In genomic region chr2:88006912-88007439, GRCh38 we compare ENCODE assay signal across 19 cellular contexts. TPM values are rescaled to one million over a fixed set of nuclear protein-coding genes. Genes with fewer than 3 reads are reported as not detected.
A peak's percentile ranks its signal among the peaks of the same experiment; 100 is the strongest.
DNase-seq lines count a peak whose midpoint lies in the region; ATAC-seq and TF ChIP-seq lines count a peak whose summit lies in the region.
"Had no signal": no experiment of that assay in that cellular context is flagged by ENCODE, and none has a peak within 500 bp of the region (broad histone marks: within the 10 kb centered on the region; RNA-seq: fewer than 3 reads in every experiment).

No MANE protein-coding gene starts in this region.

- H3K27ac ChIP-seq in trophoblast cell (ENCODE audit: low read depth, low read length) = no peak overlapping the region
- no peak overlapping the region for H3K27ac ChIP-seq in heart left ventricle

- H3K27me3 ChIP-seq in H7 (ENCODE audit: control insufficient read depth, insufficient read depth, low read length) (no peaks in the 10 kb centered on the region; the same call in 1 of the 2 replicates), trophoblast cell (ENCODE audit: insufficient read depth, low read length) (no peaks in the 10 kb centered on the region), heart left ventricle (peaks cover 0 to 14% (median 0%) of the 10 kb centered on the region in 9 donors)

- no peak overlapping the region for H3K9ac ChIP-seq in trophoblast cell (ENCODE audit: low read length)

- H3K18ac ChIP-seq in trophoblast cell (ENCODE audit: low read length) = no peak overlapping the region

- no peak overlapping the region for H3K23ac ChIP-seq in trophoblast cell (ENCODE audit: low read length)

- intact Hi-C loops in heart left ventricle (cut with DNase I) = no loop called here

- no peaks in the 10 kb centered on the region for H3K79me1 ChIP-seq in trophoblast cell (ENCODE audit: low read length)

- DNase-seq in H7 (peak; percentile 78), WTC11 (ENCODE audit: low spot score) (peak; percentile 65), islet precursor cell (peak; percentile 66), trophoblast cell (peak; percentile 31 to 52), heart left ventricle (no peak), NCI-H2171 (lab: John Stamatoyannopoulos, UW) (no peak), H4 (ENCODE audit: low spot score) (no peak)
- DNase-seq: CD4-positive, CD25-positive, alpha-beta regulatory T cell; EL; HCEC 1CT; KG1; NCI-H1092 treated with DMSO at 0.1 percent for 48 hours; NCI-H2029 treated with DMSO at 0.1 percent for 48 hours; NCI-H2171 treated with DMSO at 0.1 percent for 48 hours; NCI-H524 treated with DMSO at 0.1 percent for 48 hours; Right ventricle myocardium superior had no signal

- no peak overlapping the region for H3K4me2 ChIP-seq in trophoblast cell (ENCODE audit: low read length)

- H3K4me1 ChIP-seq in trophoblast cell (ENCODE audit: control insufficient read depth in 1 of 2, insufficient read depth in 2 of 2, low read length in 2 of 2) (peaks cover 0 to 2% of the 10 kb centered on the region in 2 experiments), heart left ventricle (peaks cover 0 to under 1% (median 0%) of the 10 kb centered on the region in 12 donors)

- no peak overlapping the region for H2BK12ac ChIP-seq in trophoblast cell (ENCODE audit: low read length)

- H3K36me3 ChIP-seq in H7 (replicated peaks; ENCODE audit: control insufficient read depth, insufficient read depth, low read length) (no peaks in the 10 kb centered on the region), trophoblast cell (ENCODE audit: control insufficient read depth in 1 of 2, insufficient read depth in 2 of 2, low read length in 2 of 2) (no peaks in the 10 kb centered on the region), heart left ventricle (no peaks in the 10 kb centered on the region)

- H3K4me3 ChIP-seq in H7 (ENCODE audit: insufficient read depth, low read depth, low read length) (no peak overlapping the region), trophoblast cell (ENCODE audit: low read depth, low read length) (no peak overlapping the region), heart left ventricle (no peak overlapping the region)

- H3K79me2 ChIP-seq in trophoblast cell (ENCODE audit: control insufficient read depth, insufficient read depth, low read length, poor library complexity) = no peaks in the 10 kb centered on the region

- H3K14ac ChIP-seq in trophoblast cell (ENCODE audit: low read length) = no peak overlapping the region

- no peak overlapping the region for H3K4me3 Mint-ChIP-seq in WTC11
- H3K4me3 Mint-ChIP-seq: CD4-positive, CD25-positive, alpha-beta regulatory T cell had no signal

- CTCF ChIA-PET in WTC11 (lab: Charles Lee) = interaction anchor here (0.8 to 1.3 kb wide), 2 partner anchors 53 to 153 kb away, joined by 4 to 6 read pairs; no protein-coding TSS in a partner anchor

- peak overlapping the region; percentile 72; the same call in 1 of the 2 replicates for H3K27ac Mint-ChIP-seq in WTC11
- H3K27ac Mint-ChIP-seq: CD4-positive, CD25-positive, alpha-beta regulatory T cell had no signal

- ATAC-seq in WTC11 (peak; percentile 81), heart left ventricle (no peak)

- no peaks in the 10 kb centered on the region for H3K27me3 Mint-ChIP-seq in WTC11 (ENCODE audit: low read depth)
- H3K27me3 Mint-ChIP-seq: CD4-positive, CD25-positive, alpha-beta regulatory T cell had no signal

- H3K4ac ChIP-seq in trophoblast cell (ENCODE audit: low read depth, low read length) = no peak overlapping the region

- no CpG with 5 or more reads among the region's 16 CpGs for WGBS in trophoblast cell (ENCODE audit: extremely low coverage, insufficient coverage, insufficient read length)
- WGBS in heart left ventricle, 4 donors = 79 to 96% (median 92%) methylated on average over 16 of the region's 16 CpGs

- no peak overlapping the region for H2AK5ac ChIP-seq in trophoblast cell (ENCODE audit: low read length)

- no peak overlapping the region for H4K91ac ChIP-seq in trophoblast cell (ENCODE audit: low read depth, low read length)

- H3K4me1 Mint-ChIP-seq in WTC11 = peaks cover 27% of the 10 kb centered on the region

- peak overlapping the region; percentile 36 for H4K8ac ChIP-seq in trophoblast cell (ENCODE audit: low read depth, low read length)

- no peak overlapping the region for H4K12ac ChIP-seq in trophoblast cell (ENCODE audit: low read depth, low read length)

- H2AFZ ChIP-seq in trophoblast cell (ENCODE audit: insufficient read depth, low read length, poor library complexity) = peak overlapping the region; percentile 37

- no peaks in the 10 kb centered on the region for H3K36me3 Mint-ChIP-seq in WTC11
- H3K36me3 Mint-ChIP-seq: CD4-positive, CD25-positive, alpha-beta regulatory T cell had no signal

- POLR2A ChIA-PET in WTC11 (lab: Charles Lee) = no interaction called here

- H3K9me3 Mint-ChIP-seq in WTC11 = no peaks in the 10 kb centered on the region
- H3K9me3 Mint-ChIP-seq: CD4-positive, CD25-positive, alpha-beta regulatory T cell had no signal

- TF ChIP-seq POLR2A in heart left ventricle (IDR thresholded peaks at IDR 0.05) = no peak

- no peak for TF ChIP-seq CTCF in WTC11 (IDR thresholded peaks at IDR 0.05)
- TF ChIP-seq CTCF in heart left ventricle (IDR thresholded peaks at IDR 0.05) = no peak

- no peak overlapping the region for H2BK120ac ChIP-seq in trophoblast cell (ENCODE audit: insufficient read depth, low read length, poor library complexity)

- H3K9me3 ChIP-seq in trophoblast cell (ENCODE audit: insufficient read depth, low read depth, low read length) (no peaks in the 10 kb centered on the region), heart left ventricle (no peaks in the 10 kb centered on the region)

- H2BK5ac ChIP-seq in trophoblast cell (ENCODE audit: low read depth, low read length, poor library complexity) = no peak overlapping the region

TF ChIP-seq in WTC11, 78 proteins besides CTCF, POLR2A, EP300 and RAD21 (continues in another document):
- TF ChIP-seq RELA (CRISPR knock-in tag; IDR thresholded peaks at IDR 0.05; ENCODE audit: borderline replicate concordance) (no peak), ZBTB43 (CRISPR knock-in tag; IDR thresholded peaks at IDR 0.05) (no peak), SMAD3 (CRISPR knock-in tag; IDR thresholded peaks at IDR 0.05; ENCODE audit: borderline replicate concordance) (no peak), USF1 (CRISPR knock-in tag; IDR thresholded peaks at IDR 0.05) (no peak), AFF4 (CRISPR knock-in tag; IDR thresholded peaks at IDR 0.05; ENCODE audit: borderline replicate concordance) (no peak), PRRX2 (CRISPR knock-in tag; IDR thresholded peaks at IDR 0.05) (no peak), TEAD1 (CRISPR knock-in tag; IDR thresholded peaks at IDR 0.05) (no peak), ZNF317 (CRISPR knock-in tag; IDR thresholded peaks at IDR 0.05; ENCODE audit: borderline replicate concordance, low read depth) (no peak), OVOL2 (CRISPR knock-in tag; IDR thresholded peaks at IDR 0.05; ENCODE audit: borderline replicate concordance) (no peak)

RNA-seq across cellular contexts. Expression of gene RNU2-63P, which starts 9.4 kb away (rescaled TPM):
- total RNA-seq in H7 (2014; rRNA removed; shearing (Covaris generic)) = 1,165 and 1,374 TPM in 2 replicates
- total RNA-seq in WTC11 (2021) (2.5 to 7.7 TPM (median 5.2 TPM) in 3 replicates), heart left ventricle (not detected)
- not detected in 2 replicates for polyA plus RNA-seq in trophoblast cell (2013)
- not detected for polyA plus RNA-seq in heart left ventricle
- not detected in 2 replicates for total RNA-seq in H4 (2014; rRNA removed; shearing (Covaris generic))
- total RNA-seq: Right ventricle myocardium superior, RPMI7951, SK-MEL-5 had no signal
- polyA plus RNA-seq: BJ had no signal

RNA-seq across cellular contexts. Expression of gene KRCC1, which starts 48.6 kb away (rescaled TPM):
- 13.0 and 16.7 TPM in 2 replicates for total RNA-seq in H7 (2014; rRNA removed; shearing (Covaris generic))
- total RNA-seq in WTC11 (2021) (7.6 to 9.6 TPM (median 9.3 TPM) in 3 replicates), heart left ventricle (10 to 100 TPM; 19.4 to 25.1 (median 21.7) TPM)
- polyA plus RNA-seq in trophoblast cell (2013) = 18.5 and 19.1 TPM in 2 replicates
- polyA plus RNA-seq in heart left ventricle = 10 to 100 TPM; 18.7 to 19.8 TPM
- 28.3 and 35.3 TPM in 2 replicates for total RNA-seq in H4 (2014; rRNA removed; shearing (Covaris generic))

Comparison
In these comparisons a context has a peak if more than half of its experiments do, and no peak if none do; other contexts are left out.
1. DNase-seq: peak in H7 (single experiment), WTC11 (single experiment), islet precursor cell (single experiment) and trophoblast cell (2 of 2); none in heart left ventricle (0 of 5), NCI-H2171 (single experiment) and H4 (single experiment).
2. RNA of gene RNU2-63P, which starts 9.4 kb away (total RNA-seq): 1,165 to 1,374 TPM in H7; 2.5 to 7.7 TPM in WTC11, not detected in heart left ventricle and not detected in H4; every median in the first group is over 100 times any median in the second.